ENCODE assay signal across 1 cellular context in the genomic region with DNA sequence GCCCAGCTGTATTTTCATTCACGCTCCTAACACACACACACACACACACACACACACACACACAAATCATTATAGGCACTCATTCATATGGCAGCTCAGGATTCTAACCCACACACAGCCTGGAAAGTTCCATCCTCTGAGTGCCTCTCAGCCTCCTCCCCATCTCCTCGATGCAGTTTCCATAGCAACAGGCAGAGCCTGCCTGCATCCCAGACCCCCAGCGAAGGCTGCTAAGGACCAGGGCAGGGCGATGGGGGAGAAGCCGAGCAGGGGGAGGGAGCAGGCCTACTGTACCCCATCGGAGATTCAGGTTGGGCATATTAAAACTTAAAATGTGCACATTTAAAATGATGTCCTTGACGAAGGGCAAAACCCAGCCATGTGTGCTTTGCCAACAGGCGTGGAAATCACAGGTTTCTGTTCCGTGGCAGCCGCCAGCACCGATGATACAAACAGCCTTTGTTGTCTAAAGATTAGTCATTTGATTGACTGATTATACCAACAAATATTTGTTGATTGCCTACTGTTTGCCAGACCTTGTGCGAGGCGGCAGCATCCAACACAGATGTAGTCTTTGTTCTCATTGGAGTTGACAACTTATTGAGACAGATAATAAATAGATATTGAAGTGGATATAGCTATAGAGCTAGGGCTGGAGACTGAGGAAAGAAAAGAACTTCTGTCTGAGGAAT.
TF ChIP-seq lines count a peak whose summit lies in the region.

No MANE protein-coding gene starts in this region.

TF ChIP-seq in HepG2, 621 proteins besides CTCF, POLR2A, EP300 and RAD21 (continued from another document and continues in another):
- TF ChIP-seq, protein P1, sequence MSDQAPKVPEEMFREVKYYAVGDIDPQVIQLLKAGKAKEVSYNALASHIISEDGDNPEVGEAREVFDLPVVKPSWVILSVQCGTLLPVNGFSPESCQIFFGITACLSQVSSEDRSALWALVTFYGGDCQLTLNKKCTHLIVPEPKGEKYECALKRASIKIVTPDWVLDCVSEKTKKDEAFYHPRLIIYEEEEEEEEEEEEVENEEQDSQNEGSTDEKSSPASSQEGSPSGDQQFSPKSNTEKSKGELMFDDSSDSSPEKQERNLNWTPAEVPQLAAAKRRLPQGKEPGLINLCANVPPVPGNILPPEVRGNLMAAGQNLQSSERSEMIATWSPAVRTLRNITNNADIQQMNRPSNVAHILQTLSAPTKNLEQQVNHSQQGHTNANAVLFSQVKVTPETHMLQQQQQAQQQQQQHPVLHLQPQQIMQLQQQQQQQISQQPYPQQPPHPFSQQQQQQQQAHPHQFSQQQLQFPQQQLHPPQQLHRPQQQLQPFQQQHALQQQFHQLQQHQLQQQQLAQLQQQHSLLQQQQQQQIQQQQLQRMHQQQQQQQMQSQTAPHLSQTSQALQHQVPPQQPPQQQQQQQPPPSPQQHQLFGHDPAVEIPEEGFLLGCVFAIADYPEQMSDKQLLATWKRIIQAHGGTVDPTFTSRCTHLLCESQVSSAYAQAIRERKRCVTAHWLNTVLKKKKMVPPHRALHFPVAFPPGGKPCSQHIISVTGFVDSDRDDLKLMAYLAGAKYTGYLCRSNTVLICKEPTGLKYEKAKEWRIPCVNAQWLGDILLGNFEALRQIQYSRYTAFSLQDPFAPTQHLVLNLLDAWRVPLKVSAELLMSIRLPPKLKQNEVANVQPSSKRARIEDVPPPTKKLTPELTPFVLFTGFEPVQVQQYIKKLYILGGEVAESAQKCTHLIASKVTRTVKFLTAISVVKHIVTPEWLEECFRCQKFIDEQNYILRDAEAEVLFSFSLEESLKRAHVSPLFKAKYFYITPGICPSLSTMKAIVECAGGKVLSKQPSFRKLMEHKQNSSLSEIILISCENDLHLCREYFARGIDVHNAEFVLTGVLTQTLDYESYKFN (CRISPR knock-in tag; conservative IDR thresholded peaks at IDR 0.05) = peak; percentile 36
- TF ChIP-seq CREM (IDR thresholded peaks at IDR 0.05) = peak; percentile 39; the same call in 1 of the 2 replicates
- no peak for TF ChIP-seq CREM (CRISPR knock-in tag; IDR thresholded peaks at IDR 0.05)
- TF ChIP-seq EEA1 (CRISPR knock-in tag; IDR thresholded peaks at IDR 0.05; ENCODE audit: borderline replicate concordance) = no peak
- TF ChIP-seq ERF (CRISPR knock-in tag; IDR thresholded peaks at IDR 0.05) = no peak
- TF ChIP-seq ZNF724P (CRISPR knock-in tag; IDR thresholded peaks at IDR 0.05; ENCODE audit: borderline replicate concordance) = no peak
- no peak for TF ChIP-seq FOXM1 (CRISPR knock-in tag; IDR thresholded peaks at IDR 0.05)
- no peak for TF ChIP-seq SMYD3 (CRISPR knock-in tag; IDR thresholded peaks at IDR 0.05)
- TF ChIP-seq, protein P2, sequence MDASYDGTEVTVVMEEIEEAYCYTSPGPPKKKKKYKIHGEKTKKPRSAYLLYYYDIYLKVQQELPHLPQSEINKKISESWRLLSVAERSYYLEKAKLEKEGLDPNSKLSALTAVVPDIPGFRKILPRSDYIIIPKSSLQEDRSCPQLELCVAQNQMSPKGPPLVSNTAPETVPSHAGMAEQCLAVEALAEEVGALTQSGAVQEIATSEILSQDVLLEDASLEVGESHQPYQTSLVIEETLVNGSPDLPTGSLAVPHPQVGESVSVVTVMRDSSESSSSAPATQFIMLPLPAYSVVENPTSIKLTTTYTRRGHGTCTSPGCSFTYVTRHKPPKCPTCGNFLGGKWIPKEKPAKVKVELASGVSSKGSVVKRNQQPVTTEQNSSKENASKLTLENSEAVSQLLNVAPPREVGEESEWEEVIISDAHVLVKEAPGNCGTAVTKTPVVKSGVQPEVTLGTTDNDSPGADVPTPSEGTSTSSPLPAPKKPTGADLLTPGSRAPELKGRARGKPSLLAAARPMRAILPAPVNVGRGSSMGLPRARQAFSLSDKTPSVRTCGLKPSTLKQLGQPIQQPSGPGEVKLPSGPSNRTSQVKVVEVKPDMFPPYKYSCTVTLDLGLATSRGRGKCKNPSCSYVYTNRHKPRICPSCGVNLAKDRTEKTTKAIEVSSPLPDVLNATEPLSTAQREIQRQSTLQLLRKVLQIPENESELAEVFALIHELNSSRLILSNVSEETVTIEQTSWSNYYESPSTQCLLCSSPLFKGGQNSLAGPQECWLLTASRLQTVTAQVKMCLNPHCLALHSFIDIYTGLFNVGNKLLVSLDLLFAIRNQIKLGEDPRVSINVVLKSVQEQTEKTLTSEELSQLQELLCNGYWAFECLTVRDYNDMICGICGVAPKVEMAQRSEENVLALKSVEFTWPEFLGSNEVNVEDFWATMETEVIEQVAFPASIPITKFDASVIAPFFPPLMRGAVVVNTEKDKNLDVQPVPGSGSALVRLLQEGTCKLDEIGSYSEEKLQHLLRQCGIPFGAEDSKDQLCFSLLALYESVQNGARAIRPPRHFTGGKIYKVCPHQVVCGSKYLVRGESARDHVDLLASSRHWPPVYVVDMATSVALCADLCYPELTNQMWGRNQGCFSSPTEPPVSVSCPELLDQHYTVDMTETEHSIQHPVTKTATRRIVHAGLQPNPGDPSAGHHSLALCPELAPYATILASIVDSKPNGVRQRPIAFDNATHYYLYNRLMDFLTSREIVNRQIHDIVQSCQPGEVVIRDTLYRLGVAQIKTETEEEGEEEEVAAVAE (CRISPR knock-in tag; IDR thresholded peaks at IDR 0.05; ENCODE audit: borderline replicate concordance) = no peak
- TF ChIP-seq ATF7 (IDR thresholded peaks at IDR 0.05) = no peak
- no peak for TF ChIP-seq ATF7 (CRISPR knock-in tag; IDR thresholded peaks at IDR 0.05)
- TF ChIP-seq ZNF710 (CRISPR knock-in tag; IDR thresholded peaks at IDR 0.05; ENCODE audit: borderline replicate concordance) = no peak
- no peak for TF ChIP-seq PRPF4 (IDR thresholded peaks at IDR 0.05; ENCODE audit: low read depth, low read length, poor library complexity, severe bottlenecking)
- TF ChIP-seq GATAD2A (CRISPR knock-in tag; IDR thresholded peaks at IDR 0.05) = peak; percentile 83
- TF ChIP-seq ZNF510 (CRISPR knock-in tag; IDR thresholded peaks at IDR 0.05; ENCODE audit: low read depth) = 0 out of 2 replicates have a peak, but pooled peaks have one; percentile 42
- TF ChIP-seq HMG20A (CRISPR knock-in tag; IDR thresholded peaks at IDR 0.05; ENCODE audit: borderline replicate concordance) = peak; percentile 52; the same call in 1 of the 2 replicates
- peak; percentile 69; the same call in 1 of the 2 replicates for TF ChIP-seq NFIC (IDR thresholded peaks at IDR 0.05; ENCODE audit: low read length)
- no peak for TF ChIP-seq RBFOX2 (IDR thresholded peaks at IDR 0.05; ENCODE audit: low read depth, low read length)
- 0 out of 2 replicates have a peak, but pooled peaks have one; percentile 15 for TF ChIP-seq MLX (CRISPR knock-in tag; IDR thresholded peaks at IDR 0.05)
- TF ChIP-seq ZNF737 (CRISPR knock-in tag; IDR thresholded peaks at IDR 0.05; ENCODE audit: borderline replicate concordance) = no peak
- no peak for TF ChIP-seq FOXK1 (CRISPR knock-in tag; IDR thresholded peaks at IDR 0.05; ENCODE audit: borderline replicate concordance, low read depth)
- no peak for TF ChIP-seq ZNF24 (IDR thresholded peaks at IDR 0.05)
- 0 out of 2 replicates have a peak, but pooled peaks have one; percentile 14 for TF ChIP-seq TARDBP (CRISPR knock-in tag; IDR thresholded peaks at IDR 0.05)
- TF ChIP-seq ZBTB44 (CRISPR knock-in tag; IDR thresholded peaks at IDR 0.05) = no peak
- TF ChIP-seq, protein P3, sequence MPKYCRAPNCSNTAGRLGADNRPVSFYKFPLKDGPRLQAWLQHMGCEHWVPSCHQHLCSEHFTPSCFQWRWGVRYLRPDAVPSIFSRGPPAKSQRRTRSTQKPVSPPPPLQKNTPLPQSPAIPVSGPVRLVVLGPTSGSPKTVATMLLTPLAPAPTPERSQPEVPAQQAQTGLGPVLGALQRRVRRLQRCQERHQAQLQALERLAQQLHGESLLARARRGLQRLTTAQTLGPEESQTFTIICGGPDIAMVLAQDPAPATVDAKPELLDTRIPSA (CRISPR knock-in tag; IDR thresholded peaks at IDR 0.05; ENCODE audit: borderline replicate concordance) = no peak
- no peak for TF ChIP-seq ZNF776 (CRISPR knock-in tag; IDR thresholded peaks at IDR 0.05)
- no peak for TF ChIP-seq SIN3A (IDR thresholded peaks at IDR 0.05; ENCODE audit: borderline replicate concordance, low read depth, low read length)
- TF ChIP-seq ZNF556 (CRISPR knock-in tag; IDR thresholded peaks at IDR 0.05; ENCODE audit: borderline replicate concordance) = no peak
- TF ChIP-seq SMAD1 (CRISPR knock-in tag; IDR thresholded peaks at IDR 0.05; ENCODE audit: borderline replicate concordance, low read depth) = no peak
- TF ChIP-seq, protein P4, sequence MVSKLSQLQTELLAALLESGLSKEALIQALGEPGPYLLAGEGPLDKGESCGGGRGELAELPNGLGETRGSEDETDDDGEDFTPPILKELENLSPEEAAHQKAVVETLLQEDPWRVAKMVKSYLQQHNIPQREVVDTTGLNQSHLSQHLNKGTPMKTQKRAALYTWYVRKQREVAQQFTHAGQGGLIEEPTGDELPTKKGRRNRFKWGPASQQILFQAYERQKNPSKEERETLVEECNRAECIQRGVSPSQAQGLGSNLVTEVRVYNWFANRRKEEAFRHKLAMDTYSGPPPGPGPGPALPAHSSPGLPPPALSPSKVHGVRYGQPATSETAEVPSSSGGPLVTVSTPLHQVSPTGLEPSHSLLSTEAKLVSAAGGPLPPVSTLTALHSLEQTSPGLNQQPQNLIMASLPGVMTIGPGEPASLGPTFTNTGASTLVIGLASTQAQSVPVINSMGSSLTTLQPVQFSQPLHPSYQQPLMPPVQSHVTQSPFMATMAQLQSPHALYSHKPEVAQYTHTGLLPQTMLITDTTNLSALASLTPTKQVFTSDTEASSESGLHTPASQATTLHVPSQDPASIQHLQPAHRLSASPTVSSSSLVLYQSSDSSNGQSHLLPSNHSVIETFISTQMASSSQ (IDR thresholded peaks at IDR 0.05; ENCODE audit: low read depth) = no peak
- TF ChIP-seq, protein P4 (CRISPR knock-in tag; IDR thresholded peaks at IDR 0.05; ENCODE audit: borderline replicate concordance) = no peak
- TF ChIP-seq HNRNPLL (IDR thresholded peaks at IDR 0.05; ENCODE audit: low read depth, low read length, poor library complexity, severe bottlenecking) = no peak
- TF ChIP-seq GPBP1L1 (CRISPR knock-in tag; IDR thresholded peaks at IDR 0.05) = no peak
- TF ChIP-seq RFX3 (CRISPR knock-in tag; IDR thresholded peaks at IDR 0.05) = peak; percentile 79
- TF ChIP-seq ZNF235 (CRISPR knock-in tag; IDR thresholded peaks at IDR 0.05; ENCODE audit: borderline replicate concordance) = no peak
- TF ChIP-seq SOX5 (CRISPR knock-in tag; IDR thresholded peaks at IDR 0.05; ENCODE audit: borderline replicate concordance) = peak; percentile 68; the same call in 1 of the 2 replicates
